Comparison of ENCODE assay signal across 1 cellular context in the genomic region with DNA sequence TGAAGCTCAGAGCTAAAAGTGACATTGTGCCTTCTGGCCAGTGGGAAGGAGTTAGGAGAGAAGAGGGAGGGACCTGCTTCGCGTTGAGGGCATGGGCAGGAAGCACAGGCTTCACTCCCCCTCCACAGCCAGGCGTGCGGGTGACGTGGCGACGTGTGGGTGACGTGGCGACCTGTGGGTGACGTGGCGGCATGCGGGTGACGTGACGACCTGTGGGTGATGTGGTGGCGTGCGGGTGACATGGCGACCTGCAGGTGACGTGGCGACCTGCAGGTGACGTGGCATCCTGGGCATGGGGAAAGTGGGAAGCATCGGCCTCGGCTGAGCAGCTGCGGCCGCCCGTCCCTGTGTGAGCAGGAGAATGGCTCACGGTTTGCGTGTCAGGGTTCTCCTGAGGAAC.
TF ChIP-seq lines count a peak whose summit lies in the region.

No MANE protein-coding gene starts in this region.

TF ChIP-seq in K562, 482 proteins besides CTCF, POLR2A, EP300 and RAD21 (continued from another document):
- TF ChIP-seq ATF1 (CRISPR knock-in tag; IDR thresholded peaks at IDR 0.05) (no peak), ATF1 (tag; IDR thresholded peaks at IDR 0.05) (peak; percentile 75), TFAM (CRISPR knock-in tag; conservative IDR thresholded peaks at IDR 0.05) (no peak), ARNT (IDR thresholded peaks at IDR 0.05) (no peak), CHD2 (IDR thresholded peaks at IDR 0.05; ENCODE audit: low read depth, low read length) (no peak), SRSF1 (IDR thresholded peaks at IDR 0.05; ENCODE audit: low read depth, low read length) (no peak), RCOR1 (IDR thresholded peaks at IDR 0.05; ENCODE audit: borderline replicate concordance in 1 of 2, low read depth in 2 of 2, low read length in 2 of 2) (no peak), PCBP1 (IDR thresholded peaks at IDR 0.05; ENCODE audit: low read depth, low read length, poor library complexity, severe bottlenecking) (no peak), YBX1 (IDR thresholded peaks at IDR 0.05) (no peak), MAFF (IDR thresholded peaks at IDR 0.05; ENCODE audit: low read length) (no peak), ARHGAP35 (IDR thresholded peaks at IDR 0.05; ENCODE audit: partially characterized antibody) (no peak), GTF2A2 (tag; IDR thresholded peaks at IDR 0.05) (no peak), CREM (IDR thresholded peaks at IDR 0.05; ENCODE audit: low read depth) (peak; percentile 82), CREB1 (IDR thresholded peaks at IDR 0.05) (peak; percentile 80), CREB1 (CRISPR knock-in tag; IDR thresholded peaks at IDR 0.05) (peak; percentile 81)
- TF ChIP-seq, protein P1, sequence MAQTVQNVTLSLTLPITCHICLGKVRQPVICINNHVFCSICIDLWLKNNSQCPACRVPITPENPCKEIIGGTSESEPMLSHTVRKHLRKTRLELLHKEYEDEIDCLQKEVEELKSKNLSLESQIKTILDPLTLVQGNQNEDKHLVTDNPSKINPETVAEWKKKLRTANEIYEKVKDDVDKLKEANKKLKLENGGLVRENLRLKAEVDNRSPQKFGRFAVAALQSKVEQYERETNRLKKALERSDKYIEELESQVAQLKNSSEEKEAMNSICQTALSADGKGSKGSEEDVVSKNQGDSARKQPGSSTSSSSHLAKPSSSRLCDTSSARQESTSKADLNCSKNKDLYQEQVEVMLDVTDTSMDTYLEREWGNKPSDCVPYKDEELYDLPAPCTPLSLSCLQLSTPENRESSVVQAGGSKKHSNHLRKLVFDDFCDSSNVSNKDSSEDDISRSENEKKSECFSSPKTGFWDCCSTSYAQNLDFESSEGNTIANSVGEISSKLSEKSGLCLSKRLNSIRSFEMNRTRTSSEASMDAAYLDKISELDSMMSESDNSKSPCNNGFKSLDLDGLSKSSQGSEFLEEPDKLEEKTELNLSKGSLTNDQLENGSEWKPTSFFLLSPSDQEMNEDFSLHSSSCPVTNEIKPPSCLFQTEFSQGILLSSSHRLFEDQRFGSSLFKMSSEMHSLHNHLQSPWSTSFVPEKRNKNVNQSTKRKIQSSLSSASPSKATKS (CRISPR knock-in tag; IDR thresholded peaks at IDR 0.05) = no peak
- TF ChIP-seq, protein P2, sequence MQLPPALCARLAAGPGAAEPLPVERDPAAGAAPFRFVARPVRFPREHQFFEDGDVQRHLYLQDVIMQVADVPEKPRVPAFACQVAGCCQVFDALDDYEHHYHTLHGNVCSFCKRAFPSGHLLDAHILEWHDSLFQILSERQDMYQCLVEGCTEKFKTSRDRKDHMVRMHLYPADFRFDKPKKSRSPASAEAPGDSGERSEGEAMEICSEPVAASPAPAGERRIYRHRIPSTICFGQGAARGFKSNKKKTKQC (CRISPR knock-in tag; IDR thresholded peaks at IDR 0.05) = no peak
- TF ChIP-seq, protein P3, sequence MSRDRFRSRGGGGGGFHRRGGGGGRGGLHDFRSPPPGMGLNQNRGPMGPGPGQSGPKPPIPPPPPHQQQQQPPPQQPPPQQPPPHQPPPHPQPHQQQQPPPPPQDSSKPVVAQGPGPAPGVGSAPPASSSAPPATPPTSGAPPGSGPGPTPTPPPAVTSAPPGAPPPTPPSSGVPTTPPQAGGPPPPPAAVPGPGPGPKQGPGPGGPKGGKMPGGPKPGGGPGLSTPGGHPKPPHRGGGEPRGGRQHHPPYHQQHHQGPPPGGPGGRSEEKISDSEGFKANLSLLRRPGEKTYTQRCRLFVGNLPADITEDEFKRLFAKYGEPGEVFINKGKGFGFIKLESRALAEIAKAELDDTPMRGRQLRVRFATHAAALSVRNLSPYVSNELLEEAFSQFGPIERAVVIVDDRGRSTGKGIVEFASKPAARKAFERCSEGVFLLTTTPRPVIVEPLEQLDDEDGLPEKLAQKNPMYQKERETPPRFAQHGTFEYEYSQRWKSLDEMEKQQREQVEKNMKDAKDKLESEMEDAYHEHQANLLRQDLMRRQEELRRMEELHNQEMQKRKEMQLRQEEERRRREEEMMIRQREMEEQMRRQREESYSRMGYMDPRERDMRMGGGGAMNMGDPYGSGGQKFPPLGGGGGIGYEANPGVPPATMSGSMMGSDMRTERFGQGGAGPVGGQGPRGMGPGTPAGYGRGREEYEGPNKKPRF (IDR thresholded peaks at IDR 0.05; ENCODE audit: low read depth, low read length) = no peak
- TF ChIP-seq, protein P4, sequence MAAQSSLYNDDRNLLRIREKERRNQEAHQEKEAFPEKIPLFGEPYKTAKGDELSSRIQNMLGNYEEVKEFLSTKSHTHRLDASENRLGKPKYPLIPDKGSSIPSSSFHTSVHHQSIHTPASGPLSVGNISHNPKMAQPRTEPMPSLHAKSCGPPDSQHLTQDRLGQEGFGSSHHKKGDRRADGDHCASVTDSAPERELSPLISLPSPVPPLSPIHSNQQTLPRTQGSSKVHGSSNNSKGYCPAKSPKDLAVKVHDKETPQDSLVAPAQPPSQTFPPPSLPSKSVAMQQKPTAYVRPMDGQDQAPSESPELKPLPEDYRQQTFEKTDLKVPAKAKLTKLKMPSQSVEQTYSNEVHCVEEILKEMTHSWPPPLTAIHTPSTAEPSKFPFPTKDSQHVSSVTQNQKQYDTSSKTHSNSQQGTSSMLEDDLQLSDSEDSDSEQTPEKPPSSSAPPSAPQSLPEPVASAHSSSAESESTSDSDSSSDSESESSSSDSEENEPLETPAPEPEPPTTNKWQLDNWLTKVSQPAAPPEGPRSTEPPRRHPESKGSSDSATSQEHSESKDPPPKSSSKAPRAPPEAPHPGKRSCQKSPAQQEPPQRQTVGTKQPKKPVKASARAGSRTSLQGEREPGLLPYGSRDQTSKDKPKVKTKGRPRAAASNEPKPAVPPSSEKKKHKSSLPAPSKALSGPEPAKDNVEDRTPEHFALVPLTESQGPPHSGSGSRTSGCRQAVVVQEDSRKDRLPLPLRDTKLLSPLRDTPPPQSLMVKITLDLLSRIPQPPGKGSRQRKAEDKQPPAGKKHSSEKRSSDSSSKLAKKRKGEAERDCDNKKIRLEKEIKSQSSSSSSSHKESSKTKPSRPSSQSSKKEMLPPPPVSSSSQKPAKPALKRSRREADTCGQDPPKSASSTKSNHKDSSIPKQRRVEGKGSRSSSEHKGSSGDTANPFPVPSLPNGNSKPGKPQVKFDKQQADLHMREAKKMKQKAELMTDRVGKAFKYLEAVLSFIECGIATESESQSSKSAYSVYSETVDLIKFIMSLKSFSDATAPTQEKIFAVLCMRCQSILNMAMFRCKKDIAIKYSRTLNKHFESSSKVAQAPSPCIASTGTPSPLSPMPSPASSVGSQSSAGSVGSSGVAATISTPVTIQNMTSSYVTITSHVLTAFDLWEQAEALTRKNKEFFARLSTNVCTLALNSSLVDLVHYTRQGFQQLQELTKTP (IDR thresholded peaks at IDR 0.05; ENCODE audit: low read depth in 1 of 2, partially characterized antibody in 2 of 2) = no peak
